In the genomic region with DNA sequence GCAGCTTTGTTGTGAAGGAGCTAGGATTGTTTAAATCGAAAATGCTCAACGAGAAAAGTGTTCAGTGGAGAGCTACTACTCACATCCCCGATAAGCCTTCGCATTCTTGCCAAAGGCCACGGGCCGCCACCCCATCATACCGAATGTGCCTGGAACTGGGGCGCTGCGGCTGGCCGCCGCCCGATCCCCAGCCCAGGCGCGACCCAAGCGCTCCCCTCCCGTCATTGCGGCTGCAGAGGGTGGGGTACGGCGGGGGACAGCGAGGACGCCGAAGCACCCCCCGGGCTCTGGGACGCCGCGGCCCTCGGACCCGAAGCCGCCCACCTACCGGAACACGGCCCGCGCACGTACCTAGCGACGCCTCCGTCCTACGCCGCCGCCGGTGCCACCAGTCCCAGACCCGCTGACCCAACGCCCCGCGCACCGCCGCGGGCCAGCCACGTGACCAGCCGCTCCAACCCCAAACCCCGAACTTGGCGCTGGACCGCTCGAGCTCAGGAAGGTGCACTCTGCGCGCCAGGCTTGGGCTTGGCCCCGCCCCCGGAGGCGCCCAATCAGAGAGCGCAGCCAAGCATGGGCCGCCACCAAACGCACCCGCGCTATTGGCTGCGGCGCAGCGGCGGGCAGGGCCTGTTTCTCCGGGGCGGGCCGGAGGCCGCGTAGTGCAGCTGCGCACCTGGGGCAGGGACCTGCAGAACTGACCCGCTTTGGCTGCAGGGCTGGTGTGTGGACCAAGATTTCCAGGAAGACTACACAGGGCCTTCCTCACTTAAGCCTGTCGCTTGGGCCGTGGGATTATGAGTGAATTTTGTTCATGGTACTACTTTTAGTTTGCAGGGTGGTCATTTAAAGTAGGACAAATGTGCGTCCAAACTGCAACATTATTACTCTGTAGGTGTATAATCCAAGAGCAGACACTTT, we compare ENCODE assay signal across 8 cellular contexts. TPM values are rescaled to one million over a fixed set of nuclear protein-coding genes. Genes with fewer than 3 reads are reported as not detected.
DNase-seq lines count a peak whose midpoint lies in the region; ATAC-seq and TF ChIP-seq lines count a peak whose summit lies in the region.

A gene (minus strand): TSS at position 530 of the 921 bp plus-strand sequence. CDS start 7,569 bp downstream, outside the sequence.

- H3K27ac ChIP-seq in WERI-Rb-1 = peak within 1 kb of the TSS; percentile 69
- peak within 1 kb of the TSS; percentile 72 to 90 for H3K27ac ChIP-seq in breast epithelium
- peak within 1 kb of the TSS; percentile 27 for H3K27ac ChIP-seq in iPS-20b (ENCODE audit: low read length)
- H3K27ac ChIP-seq in skin epidermis = peak within 1 kb of the TSS in 20 of 21 experiments; percentile 42 to 83 (median 74)

- H3K4me3 ChIP-seq in AG04449 (ENCODE audit: low read depth, low read length) (peak within 1 kb of the TSS; percentile 79), WERI-Rb-1 (ENCODE audit: low read depth, low read length) (peak within 1 kb of the TSS; percentile 71), breast epithelium (peak within 1 kb of the TSS; percentile 71 to 82 (median 82)), iPS-20b (ENCODE audit: low read length) (peak within 1 kb of the TSS; percentile 91), skin epidermis (peak within 1 kb of the TSS; percentile 68 to 93 (median 87))

- TF ChIP-seq POLR2A in breast epithelium (IDR thresholded peaks at IDR 0.05) = no peak

- TF ChIP-seq CTCF in AG04449 (IDR thresholded peaks at IDR 0.05; ENCODE audit: insufficient read depth, low read length, missing control alignments) (no peak), WERI-Rb-1 (IDR thresholded peaks at IDR 0.05; ENCODE audit: low read depth, low read length) (no peak), breast epithelium (IDR thresholded peaks at IDR 0.05) (no peak)

- H3K36me3 ChIP-seq in WERI-Rb-1 (peaks cover 24% of the 10 kb centered on the region), breast epithelium (no peaks in the 10 kb centered on the region), iPS-20b (ENCODE audit: insufficient read depth, low read depth, low read length) (peaks cover 21% of the 10 kb centered on the region; the same call in 1 of the 2 replicates)

- POLR2A ChIA-PET in AG04449 (lab: Yijun Ruan, JAX) = no interaction called here

- H3K4me1 ChIP-seq in breast epithelium (peaks cover 0 to 4% of the 10 kb centered on the region in 2 donors), iPS-20b (ENCODE audit: insufficient read depth, low read length) (0 out of 2 replicates have a peak, but pooled peaks cover 2% of the 10 kb centered on the region)

- no peaks in the 10 kb centered on the region for H3K27me3 ChIP-seq in WERI-Rb-1 (ENCODE audit: insufficient read depth, low read depth, severe bottlenecking)
- H3K27me3 ChIP-seq in breast epithelium = no peaks in the 10 kb centered on the region
- H3K27me3 ChIP-seq in iPS-20b (ENCODE audit: insufficient read depth, low read length) = no peaks in the 10 kb centered on the region

- ATAC-seq in GM18868 (IDR thresholded peaks at IDR 0.05; ENCODE audit: unreplicated experiment) (peak; percentile 100), HG03103 (IDR thresholded peaks at IDR 0.05; ENCODE audit: low read depth, unreplicated experiment) (peak; percentile 94)

- no peaks in the 10 kb centered on the region for H3K9me3 ChIP-seq in WERI-Rb-1 (ENCODE audit: severe bottlenecking)
- H3K9me3 ChIP-seq in breast epithelium = no peaks in the 10 kb centered on the region
- H3K9me3 ChIP-seq in iPS-20b (ENCODE audit: insufficient read depth, low read depth, low read length) = no peaks in the 10 kb centered on the region

- intact Hi-C loops in breast epithelium (cut with DNase I; ENCODE audit: low total_unique reads) = no loop called here

- CTCF ChIA-PET in AG04449 (lab: Yijun Ruan, JAX) = interaction anchor here (1.0 kb wide), 1 partner anchor 43 kb away, joined by 6 read pairs; no protein-coding TSS in a partner anchor

- peak within 1 kb of the TSS; percentile 91 for H3K9ac ChIP-seq in iPS-20b (ENCODE audit: low read depth, low read length)

- DNase-seq in AG04449 (ENCODE audit: low read depth, low spot score) = peak; percentile 12
- peak; percentile 75 for DNase-seq in NCI-H2196 treated with DMSO at 0.1 percent for 48 hours (lab: John Stamatoyannopoulos, UW; ENCODE audit: unreplicated experiment)
- DNase-seq in WERI-Rb-1 = peak; percentile 94
- DNase-seq in breast epithelium (ENCODE audit: low spot score in 2 of 2) = peak; percentile 93 to 94

RNA-seq across cellular contexts. Expression of the gene that starts here (rescaled TPM):
- total RNA-seq in breast epithelium = 100 to 1,000 TPM in 1 of 3 donors, 10 to 100 TPM in 2; 38.3 to 144 (median 47.1) TPM

Comparison
In these comparisons a context has a peak if more than half of its experiments do, and no peak if none do; other contexts are left out.
1. Peak in every context shown above with its lines: DNase-seq, ATAC-seq, H3K4me3 ChIP-seq and H3K27ac ChIP-seq.
2. DNase-seq: peak in every context shown above with its lines; median percentile 94 in WERI-Rb-1; 94 in breast epithelium; 75 in NCI-H2196 treated with DMSO at 0.1 percent for 48 hours; 12 in AG04449.
3. H3K27ac ChIP-seq: peak in every context shown above with its lines; median percentile 81 in breast epithelium; 74 in skin epidermis; 69 in WERI-Rb-1; 27 in iPS-20b.